Comparison of ENCODE assay signal across 8 cellular contexts in the genomic region with DNA sequence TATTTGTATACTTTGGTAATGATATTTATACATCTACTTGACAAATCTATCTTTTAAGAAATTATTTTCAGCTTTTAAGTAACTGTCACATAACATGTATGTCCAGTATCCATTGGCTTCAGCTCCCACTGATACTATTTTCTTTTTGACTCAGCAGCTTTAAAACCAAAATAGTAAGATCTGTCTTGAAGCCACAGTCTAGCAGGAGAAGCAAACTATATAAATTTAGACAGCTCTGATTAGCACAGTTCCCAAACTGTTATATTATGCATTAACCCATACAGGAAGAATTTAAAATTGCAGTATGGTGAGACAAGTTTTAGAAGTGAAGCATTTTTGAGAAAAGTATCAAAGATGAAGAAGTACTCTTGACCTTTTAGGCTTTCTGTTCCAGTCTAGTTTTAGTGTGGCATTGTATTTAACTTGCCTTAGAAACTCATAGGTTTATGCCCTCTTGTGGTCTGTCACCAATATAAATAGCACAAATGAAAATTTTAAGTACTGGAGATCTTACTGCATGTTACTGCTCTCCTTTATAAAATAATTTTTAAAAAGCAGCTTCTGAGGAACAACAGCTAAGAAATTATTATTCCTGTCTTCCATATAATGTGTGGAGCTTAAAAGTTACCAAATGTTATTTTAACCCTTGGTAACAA. TPM values are rescaled to one million over a fixed set of nuclear protein-coding genes. Genes with fewer than 3 reads are reported as not detected.
DNase-seq lines count a peak whose midpoint lies in the region; ATAC-seq, FAIRE-seq and TF ChIP-seq lines count a peak whose summit lies in the region.

No MANE protein-coding gene starts in this region.

- TF ChIP-seq POLR2A in GM12892 (IDR thresholded peaks at IDR 0.05; ENCODE audit: low read depth, low read length) (no peak), esophagus squamous epithelium (IDR thresholded peaks at IDR 0.05) (no peak)

- H3K4me3 Mint-ChIP-seq in activated CD8-positive, alpha-beta T cell treated with anti-CD3 and anti-CD28 coated beads for 36 hours: no peak overlapping the region

- no peak for ATAC-seq in foreskin keratinocyte
- no peak for ATAC-seq in activated CD8-positive, alpha-beta T cell treated with anti-CD3 and anti-CD28 coated beads for 36 hours

- no peaks in the 10 kb centered on the region for H3K27me3 Mint-ChIP-seq in activated CD8-positive, alpha-beta T cell treated with anti-CD3 and anti-CD28 coated beads for 36 hours

- H3K4me1 ChIP-seq in OCI-LY7 (ENCODE audit: insufficient read depth, low read length, poor library complexity, severe bottlenecking): peaks cover 14% of the 10 kb centered on the region
- peaks cover 16% of the 10 kb centered on the region for H3K4me1 ChIP-seq in foreskin keratinocyte
- peaks cover 10 to 61% (median 26%) of the 10 kb centered on the region in 3 donors for H3K4me1 ChIP-seq in esophagus squamous epithelium

- H3K36me3 ChIP-seq in OCI-LY7 (ENCODE audit: insufficient read depth, low read length): peaks cover 9% of the 10 kb centered on the region
- H3K36me3 ChIP-seq in esophagus squamous epithelium: no peaks in the 10 kb centered on the region

- DNase-seq in AG08395 (ENCODE audit: low spot score): peak; percentile 15
- DNase-seq in GM12892 (ENCODE audit: insufficient read length): no peak
- DNase-seq in OCI-LY7 (ENCODE audit: low spot score): peak; percentile 34
- no peak for DNase-seq in foreskin keratinocyte
- DNase-seq in cerebellar nuclear complex (lab: John Stamatoyannopoulos, UW): no peak
- DNase-seq in activated CD8-positive, alpha-beta T cell treated with anti-CD3 and anti-CD28 coated beads for 36 hours: no peak
- no peak for DNase-seq in esophagus squamous epithelium (lab: John Stamatoyannopoulos, UW)
- DNase-seq in NCI-H2081 treated with DMSO at 0.1 percent for 48 hours (lab: John Stamatoyannopoulos, UW): no peak

- H3K27ac ChIP-seq in OCI-LY7 (ENCODE audit: low read depth, low read length, poor library complexity, severe bottlenecking): no peak overlapping the region
- no peak overlapping the region for H3K27ac ChIP-seq in foreskin keratinocyte
- H3K27ac ChIP-seq in esophagus squamous epithelium: no peak overlapping the region

- peaks cover 3% of the 10 kb centered on the region for H3K36me3 Mint-ChIP-seq in activated CD8-positive, alpha-beta T cell treated with anti-CD3 and anti-CD28 coated beads for 36 hours (ENCODE audit: low read depth)

- no peaks in the 10 kb centered on the region for H3K9me3 ChIP-seq in OCI-LY7 (ENCODE audit: low read length)
- no peaks in the 10 kb centered on the region for H3K9me3 ChIP-seq in esophagus squamous epithelium

- H3K9me3 Mint-ChIP-seq in activated CD8-positive, alpha-beta T cell treated with anti-CD3 and anti-CD28 coated beads for 36 hours: no peaks in the 10 kb centered on the region

- FAIRE-seq in GM12892 (lab: Jason Lieb, UNC): peak; percentile 78

- TF ChIP-seq CTCF in OCI-LY7 (conservative IDR thresholded peaks at IDR 0.05; ENCODE audit: low read length): peak; percentile 81
- peak; percentile 54 for TF ChIP-seq CTCF in foreskin keratinocyte (conservative IDR thresholded peaks at IDR 0.05)
- no peak for TF ChIP-seq CTCF in activated CD8-positive, alpha-beta T cell treated with anti-CD3 and anti-CD28 coated beads for 36 hours (IDR thresholded peaks at IDR 0.05)
- peak in 3 of 6 experiments; percentile 9 to 23 (median 23) for TF ChIP-seq CTCF in esophagus squamous epithelium (IDR thresholded peaks at IDR 0.05)

- H3K4me3 ChIP-seq in OCI-LY7 (ENCODE audit: low read depth, low read length, poor library complexity, severe bottlenecking) (no peak overlapping the region), esophagus squamous epithelium (no peak overlapping the region)

- BruUV-seq in OCI-LY7 (replicated peaks; lab: Mats Ljungman, UMichigan): no TSS peak

- intact Hi-C loops in OCI-LY7 (cut with micrococcal nuclease; ENCODE audit: unreplicated experiment): loop anchor here (1.0 kb wide), 1 partner anchor 43 kb away; no protein-coding TSS in a partner anchor
- intact Hi-C loops in activated CD8-positive, alpha-beta T cell treated with anti-CD3 and anti-CD28 coated beads for 36 hours (cut with micrococcal nuclease): no loop called here
- intact Hi-C loops in esophagus squamous epithelium (cut with DNase I): no loop called here

- peaks cover 48% of the 10 kb centered on the region for H4K20me1 ChIP-seq in OCI-LY7 (ENCODE audit: insufficient read depth, low read length)

- H3K79me2 ChIP-seq in OCI-LY7 (ENCODE audit: insufficient read depth, low read depth, low read length): peaks cover 100% of the 10 kb centered on the region

- peak overlapping the region; percentile 25 for H3K4me2 ChIP-seq in OCI-LY7 (ENCODE audit: low read length)

- H3K4me1 Mint-ChIP-seq in activated CD8-positive, alpha-beta T cell treated with anti-CD3 and anti-CD28 coated beads for 36 hours (ENCODE audit: low read depth): peaks cover 81% of the 10 kb centered on the region

- no peaks in the 10 kb centered on the region for H3K27me3 ChIP-seq in foreskin keratinocyte
- no peaks in the 10 kb centered on the region for H3K27me3 ChIP-seq in esophagus squamous epithelium

- POLR2A ChIA-PET in OCI-LY7 (lab: Charles Lee): interaction anchor here (0.6 to 1.9 kb wide), 9 partner anchors 11 to 41 kb away, joined by 3 to 11 read pairs (median 3); a partner anchor contains a TSS
- POLR2A ChIA-PET in activated CD8-positive, alpha-beta T cell treated with anti-CD3 and anti-CD28 coated beads for 36 hours (lab: Charles Lee): no interaction called here

- CTCF ChIA-PET in OCI-LY7 (lab: Charles Lee; ENCODE audit: unreplicated experiment): interaction anchor here (1.0 to 1.9 kb wide), 2 partner anchors 43 to 95 kb away, joined by 3 to 6 read pairs; no protein-coding TSS in a partner anchor
- CTCF ChIA-PET in activated CD8-positive, alpha-beta T cell treated with anti-CD3 and anti-CD28 coated beads for 36 hours (lab: Charles Lee): interaction anchor here (0.9 to 2.6 kb wide), 11 partner anchors 8 to 253 kb away, joined by 3 to 16 read pairs (median 3); a partner anchor contains a TSS

- no peaks in the 10 kb centered on the region for H3K9me2 ChIP-seq in OCI-LY7 (ENCODE audit: insufficient read depth, low read length)

- H3K27ac Mint-ChIP-seq in activated CD8-positive, alpha-beta T cell treated with anti-CD3 and anti-CD28 coated beads for 36 hours: no peak overlapping the region

- no peak overlapping the region for H2AFZ ChIP-seq in OCI-LY7 (ENCODE audit: low read length)

RNA-seq across cellular contexts. Expression of a gene that starts 24.7 kb away (rescaled TPM):
- polyA plus RNA-seq in GM12892 (2012; ENCODE audit: missing spikeins): 50.5 TPM
- total RNA-seq in OCI-LY7 (2014; rRNA removed; shearing (Covaris generic)): 45.1 and 68.7 TPM in 2 replicates
- total RNA-seq in OCI-LY7 (2022) (79.2 and 82.1 TPM in 2 replicates), foreskin keratinocyte (68.2 and 72.4 TPM in 2 replicates), esophagus squamous epithelium (10 to 100 TPM; 19.3 to 68.3 (median 43.6) TPM)
- polyA plus RNA-seq in foreskin keratinocyte: 34.8 and 39.2 TPM in 2 replicates
- total RNA-seq in activated CD8-positive, alpha-beta T cell treated with anti-CD3 and anti-CD28 coated beads for 36 hours: 10 to 100 TPM; 65.5 to 71.1 TPM

Comparison
In these comparisons a context has a peak if more than half of its experiments do, and no peak if none do; other contexts are left out.
1. DNase-seq: peak in AG08395 (single experiment) and OCI-LY7 (single experiment); none in GM12892 (single experiment), foreskin keratinocyte (0 of 2), cerebellar nuclear complex (0 of 2), activated CD8-positive, alpha-beta T cell treated with anti-CD3 and anti-CD28 coated beads for 36 hours (single experiment), esophagus squamous epithelium (single experiment) and NCI-H2081 treated with DMSO at 0.1 percent for 48 hours (single experiment).